In the genomic region with DNA sequence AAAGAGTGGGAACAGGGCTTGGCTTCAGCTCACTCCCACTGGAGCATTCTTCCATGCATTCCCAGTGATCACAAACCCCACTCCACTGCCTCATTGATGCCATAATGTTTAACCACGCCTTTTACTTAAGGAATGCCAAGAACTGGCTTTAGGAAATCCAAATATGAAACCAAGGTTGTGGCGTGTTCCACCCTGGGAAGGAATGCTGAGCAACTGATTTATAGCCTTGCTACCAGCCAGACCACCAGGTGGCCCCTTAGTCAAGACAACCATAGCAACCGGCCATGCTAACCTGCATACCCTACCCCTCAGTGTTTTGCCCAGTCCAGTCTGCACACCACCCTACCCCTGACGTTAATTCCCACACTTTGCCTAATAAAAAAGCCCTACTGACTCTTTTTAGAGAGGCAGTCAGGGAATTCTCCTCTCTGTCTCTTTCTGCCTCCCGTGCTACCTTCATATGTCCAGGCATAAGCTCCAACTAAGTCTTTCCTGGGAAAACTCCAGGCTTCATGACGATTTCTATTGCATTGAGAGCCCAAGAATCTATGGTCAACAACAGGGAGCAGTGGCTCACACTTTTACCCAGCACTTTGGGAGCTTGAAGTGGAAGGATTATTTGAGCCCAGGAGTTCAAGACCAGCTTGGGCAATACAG, we compare ENCODE assay signal across 9 cellular contexts. TPM values are rescaled to one million over a fixed set of nuclear protein-coding genes. Genes with fewer than 3 reads are reported as not detected.
DNase-seq lines count a peak whose midpoint lies in the region; ATAC-seq, FAIRE-seq and TF ChIP-seq lines count a peak whose summit lies in the region.
"Had no signal": no experiment of that assay in that cellular context is flagged by ENCODE, and none has a peak within 500 bp of the region (broad histone marks: within the 10 kb centered on the region; RNA-seq: fewer than 3 reads in every experiment).

No MANE protein-coding gene starts in this region.

- no peak for ATAC-seq in HG02970 (IDR thresholded peaks at IDR 0.05; ENCODE audit: low FRiP score, unreplicated experiment)
- ATAC-seq in HG03571 (IDR thresholded peaks at IDR 0.05; ENCODE audit: unreplicated experiment): no peak

- DNase-seq in NCI-H226: peak; percentile 85
- no peak for DNase-seq in epithelial cell of prostate (ENCODE audit: low read depth, low spot score)
- DNase-seq in ureter (ENCODE audit: low spot score): no peak
- no peak for DNase-seq in small intestine
- DNase-seq: sigmoid colon had no signal

- H3K4me3 ChIP-seq in DOHH2 (ENCODE audit: low read length) (no peak overlapping the region), neural cell (ENCODE audit: low read length) (no peak overlapping the region), small intestine (ENCODE audit: low read depth in 1 of 2, low read length in 2 of 2) (no peak overlapping the region)
- H3K4me3 ChIP-seq: sigmoid colon had no signal

- no peaks in the 10 kb centered on the region for H3K9me2 ChIP-seq in DOHH2 (replicated peaks; ENCODE audit: control insufficient read depth, low read length)
- H3K9me2 ChIP-seq in neural cell (ENCODE audit: insufficient read depth, low read length): no peaks in the 10 kb centered on the region

- no peaks in the 10 kb centered on the region for H3K36me3 ChIP-seq in DOHH2 (ENCODE audit: control insufficient read depth, low read length)
- no peaks in the 10 kb centered on the region for H3K36me3 ChIP-seq in neural cell (ENCODE audit: insufficient read depth, low read length)
- no peaks in the 10 kb centered on the region for H3K36me3 ChIP-seq in small intestine (ENCODE audit: control insufficient read depth in 2 of 2, insufficient read depth in 2 of 2, low read length in 2 of 2)
- H3K36me3 ChIP-seq: sigmoid colon had no signal

- TF ChIP-seq RAD21 in neural cell (conservative IDR thresholded peaks at IDR 0.05): peak; percentile 63

- no peaks in the 10 kb centered on the region for H4K20me1 ChIP-seq in DOHH2 (ENCODE audit: control insufficient read depth, insufficient read depth, low read depth, low read length)
- no peaks in the 10 kb centered on the region for H4K20me1 ChIP-seq in neural cell (ENCODE audit: insufficient read depth)

- TF ChIP-seq CTCF in DOHH2 (IDR thresholded peaks at IDR 0.05; ENCODE audit: low read depth, low read length, poor library complexity, severe bottlenecking) (peak; percentile 54), neural cell (IDR thresholded peaks at IDR 0.05; ENCODE audit: poor library complexity, severe bottlenecking) (peak; percentile 59)

- H3K9me3 ChIP-seq in DOHH2 (ENCODE audit: control insufficient read depth, insufficient read depth, low read length) (no peaks in the 10 kb centered on the region), neural cell (ENCODE audit: low read length) (no peaks in the 10 kb centered on the region), small intestine (ENCODE audit: control insufficient read depth, low read depth) (no peaks in the 10 kb centered on the region)
- H3K9me3 ChIP-seq: sigmoid colon had no signal

- H3F3A ChIP-seq in DOHH2 (ENCODE audit: control insufficient read depth, insufficient read depth) (no peaks in the 10 kb centered on the region), neural cell (ENCODE audit: insufficient read depth, low read length, poor library complexity, severe bottlenecking) (no peaks in the 10 kb centered on the region)

- H3K27ac ChIP-seq in DOHH2 (ENCODE audit: low read depth, low read length) (no peak overlapping the region), epithelial cell of prostate (peak overlapping the region; percentile 1), neural cell (ENCODE audit: low read length) (no peak overlapping the region), small intestine (ENCODE audit: low read depth in 1 of 2, low read length in 1 of 2) (peak overlapping the region in 1 of 2 donors; percentile 34)
- H3K27ac ChIP-seq: sigmoid colon had no signal

- H3K4me1 ChIP-seq in DOHH2 (ENCODE audit: control insufficient read depth, low read length): peaks cover 1% of the 10 kb centered on the region; the same call in 1 of the 2 replicates
- H3K4me1 ChIP-seq in small intestine (ENCODE audit: control insufficient read depth in 2 of 2, insufficient read depth in 1 of 2, low read depth in 1 of 2, low read length in 1 of 2): no peaks in the 10 kb centered on the region
- H3K4me1 ChIP-seq: sigmoid colon had no signal

- FAIRE-seq in small intestine (lab: Jason Lieb, UNC): no peak

- H3K27me3 ChIP-seq in DOHH2 (ENCODE audit: control insufficient read depth, low read length): no peaks in the 10 kb centered on the region
- no peaks in the 10 kb centered on the region for H3K27me3 ChIP-seq in neural cell (ENCODE audit: insufficient read depth, low read depth, low read length)
- H3K27me3 ChIP-seq in small intestine (ENCODE audit: control insufficient read depth in 2 of 2, insufficient read depth in 2 of 2, low read length in 2 of 2): no peaks in the 10 kb centered on the region
- H3K27me3 ChIP-seq: sigmoid colon had no signal

- peaks cover 2% of the 10 kb centered on the region; the same call in 1 of the 2 replicates for H3K79me2 ChIP-seq in DOHH2 (ENCODE audit: control insufficient read depth, low read length)
- no peaks in the 10 kb centered on the region for H3K79me2 ChIP-seq in neural cell (replicated peaks; ENCODE audit: insufficient read depth, low read length)

- no peak for TF ChIP-seq EP300 in neural cell (conservative IDR thresholded peaks at IDR 0.05; ENCODE audit: poor library complexity, severe bottlenecking)

- no peak overlapping the region for H2AFZ ChIP-seq in neural cell (ENCODE audit: low read depth, low read length)

- no peak overlapping the region for H3K9ac ChIP-seq in neural cell (ENCODE audit: low read length)

- WGBS in small intestine, 3 donors: 26 to 40% (median 34%) methylated on average over 6 of the region's 6 CpGs

- H3K4me2 ChIP-seq in DOHH2 (ENCODE audit: low read length) (no peak overlapping the region), neural cell (ENCODE audit: low read length) (no peak overlapping the region)

TF ChIP-seq in neural cell, 6 proteins besides CTCF, POLR2A, EP300 and RAD21:
- TF ChIP-seq POLR2AphosphoS5 (IDR thresholded peaks at IDR 0.05): no peak
- peak; percentile 66 for TF ChIP-seq SMC3 (conservative IDR thresholded peaks at IDR 0.05; ENCODE audit: poor library complexity)
- TF ChIP-seq MXI1 (conservative IDR thresholded peaks at IDR 0.05; ENCODE audit: poor library complexity, severe bottlenecking): no peak
- no peak for TF ChIP-seq EZH2 (IDR thresholded peaks at IDR 0.05; ENCODE audit: borderline replicate concordance, insufficient read depth, low read length, poor library complexity, severe bottlenecking)
- TF ChIP-seq TAF1 (IDR thresholded peaks at IDR 0.05; ENCODE audit: low read depth): no peak
TF ChIP-seq in neural cell: peak in this region for 1.

RNA-seq across cellular contexts. Expression of a gene that starts 27.0 kb away (rescaled TPM):
- 89.5 and 108 TPM in 2 replicates for polyA plus RNA-seq in neural cell
- 272 and 284 TPM in 2 replicates for polyA minus RNA-seq in neural cell
- total RNA-seq in ureter: 215 TPM
- 10 to 100 TPM; 18.9 to 61.5 (median 19.9) TPM for polyA plus RNA-seq in small intestine
